Comparison of ENCODE assay signal across 25 cellular contexts in the genomic region with DNA sequence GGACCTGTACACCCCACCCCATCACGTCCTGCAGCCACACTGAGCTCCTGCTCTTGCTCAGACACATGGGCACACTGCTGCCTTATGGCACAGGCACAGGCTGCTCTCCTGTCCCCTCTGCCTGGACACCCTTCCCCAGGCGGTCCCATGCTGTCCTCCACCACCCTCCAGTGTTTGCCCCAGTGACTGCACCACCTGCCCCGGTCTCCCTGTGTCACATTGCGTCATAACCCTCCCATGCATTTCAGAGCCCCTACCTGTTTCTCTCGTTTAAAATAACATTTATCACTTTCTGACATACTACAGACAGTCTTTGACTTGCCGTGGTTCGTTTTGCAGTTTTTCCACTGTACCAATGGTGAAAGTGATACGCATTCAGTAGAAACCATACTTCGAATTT.
DNase-seq lines count a peak whose midpoint lies in the region; ATAC-seq, FAIRE-seq and TF ChIP-seq lines count a peak whose summit lies in the region.
"Had no signal": no experiment of that assay in that cellular context is flagged by ENCODE, and none has a peak within 500 bp of the region (broad histone marks: within the 10 kb centered on the region; RNA-seq: fewer than 3 reads in every experiment).

No MANE protein-coding gene starts in this region.

- no peaks in the 10 kb centered on the region for H3K9me3 ChIP-seq in HepG2 (ENCODE audit: low read length)
- no peaks in the 10 kb centered on the region for H3K9me3 ChIP-seq in right lobe of liver
- H3K9me3 ChIP-seq in WERI-Rb-1 (ENCODE audit: severe bottlenecking): peaks cover 9% of the 10 kb centered on the region
- H3K9me3 ChIP-seq: A549, BE2C had no signal

- H3K4me1 ChIP-seq in HepG2 (ENCODE audit: insufficient read depth, low read length): no peaks in the 10 kb centered on the region
- no peaks in the 10 kb centered on the region for H3K4me1 ChIP-seq in right lobe of liver
- H3K4me1 ChIP-seq: A549 had no signal

- intact Hi-C loops in HepG2 (cut with micrococcal nuclease; ENCODE audit: unreplicated experiment): no loop called here
- intact Hi-C loops in right lobe of liver (cut with DNase I): no loop called here

- TF ChIP-seq EP300 in HepG2 (IDR thresholded peaks at IDR 0.05; ENCODE audit: low read depth in 2 of 2, low read length in 2 of 2) (no peak), HepG2 (CRISPR knock-in tag; IDR thresholded peaks at IDR 0.05; ENCODE audit: borderline replicate concordance) (no peak)

- TF ChIP-seq POLR2A in HepG2 (IDR thresholded peaks at IDR 0.05; ENCODE audit: insufficient read depth in 1 of 2, low read depth in 2 of 2, low read length in 2 of 2): no peak
- no peak for TF ChIP-seq POLR2A in right lobe of liver (IDR thresholded peaks at IDR 0.05)

- peaks cover 1% of the 10 kb centered on the region for H3K27me3 Mint-ChIP-seq in stimulated activated memory B cell treated with anti-CD40 and anti-IgM and Interleukin-4, amounts not matched to agents 10 μg/mL and 1 μg/mL and 100 μg/mL, for 72 hours

- H3K36me3 ChIP-seq in HepG2 (replicated peaks in 1 of 2; ENCODE audit: control insufficient read depth in 1 of 2, insufficient read depth in 2 of 2, low read length in 2 of 2) (no peaks in the 10 kb centered on the region), right lobe of liver (no peaks in the 10 kb centered on the region), WERI-Rb-1 (no peaks in the 10 kb centered on the region)
- H3K36me3 ChIP-seq: BE2C; BLaER1 treated with 17β-estradiol and CSF1 and Interleukin-3, amounts not matched to agents 10 nM and 100 nM had no signal

- no peaks in the 10 kb centered on the region for H3K9me3 Mint-ChIP-seq in stimulated activated memory B cell treated with anti-CD40 and anti-IgM and Interleukin-4, amounts not matched to agents 10 μg/mL and 1 μg/mL and 100 μg/mL, for 72 hours
- H3K9me3 Mint-ChIP-seq: CD14-positive monocyte; CD4-positive, alpha-beta T cell had no signal

- H3K27me3 ChIP-seq in HepG2 (ENCODE audit: control insufficient read depth in 1 of 2, insufficient read depth in 2 of 2, low read length in 2 of 2) (peaks cover 0 to 5% of the 10 kb centered on the region in 2 experiments; a peak in 2 of 5 replicates), right lobe of liver (no peaks in the 10 kb centered on the region), WERI-Rb-1 (ENCODE audit: insufficient read depth, low read depth, severe bottlenecking) (no peaks in the 10 kb centered on the region)
- H3K27me3 ChIP-seq: BE2C; BLaER1 treated with 17β-estradiol and CSF1 and Interleukin-3, amounts not matched to agents 10 nM and 100 nM had no signal

- H3K9ac ChIP-seq in HepG2 (ENCODE audit: insufficient read depth, low read depth, low read length): no peak overlapping the region
- H3K9ac ChIP-seq: BLaER1 treated with 17β-estradiol and CSF1 and Interleukin-3, amounts not matched to agents 10 nM and 100 nM had no signal

- BruUV-seq in HepG2 (replicated peaks; lab: Mats Ljungman, UMichigan): no TSS peak

- no peak overlapping the region for H3K4me2 ChIP-seq in HepG2 (ENCODE audit: low read depth, low read length)
- H3K4me2 ChIP-seq: A549; BLaER1 treated with 17β-estradiol and CSF1 and Interleukin-3, amounts not matched to agents 10 nM and 100 nM had no signal

- TF ChIP-seq CTCF in HepG2 (CRISPR knock-in tag; IDR thresholded peaks at IDR 0.05): no peak
- no peak for TF ChIP-seq CTCF in right lobe of liver (IDR thresholded peaks at IDR 0.05)
- peak; percentile 24; the same call in 1 of the 2 replicates for TF ChIP-seq CTCF in WERI-Rb-1 (IDR thresholded peaks at IDR 0.05; ENCODE audit: low read depth, low read length)

- H3K27ac Mint-ChIP-seq in stimulated activated memory B cell treated with anti-CD40 and anti-IgM and Interleukin-4, amounts not matched to agents 10 μg/mL and 1 μg/mL and 100 μg/mL, for 72 hours: no peak overlapping the region
- H3K27ac Mint-ChIP-seq: CD14-positive monocyte; CD4-positive, alpha-beta T cell; CD8-positive, alpha-beta memory T cell had no signal

- H3K4me1 Mint-ChIP-seq in stimulated activated memory B cell treated with anti-CD40 and anti-IgM and Interleukin-4, amounts not matched to agents 10 μg/mL and 1 μg/mL and 100 μg/mL, for 72 hours: peaks cover 5% of the 10 kb centered on the region
- H3K4me1 Mint-ChIP-seq: CD14-positive monocyte; CD8-positive, alpha-beta memory T cell had no signal

- H3K79me2 ChIP-seq in HepG2 (ENCODE audit: insufficient read depth, low read length): no peaks in the 10 kb centered on the region

- TF ChIP-seq RAD21 in HepG2 (CRISPR knock-in tag; IDR thresholded peaks at IDR 0.05): no peak

- H3K4me3 ChIP-seq in HepG2 (replicated peaks in 1 of 3; ENCODE audit: insufficient read depth in 1 of 3, low read depth in 2 of 3, low read length in 3 of 3) (no peak overlapping the region), right lobe of liver (no peak overlapping the region), WERI-Rb-1 (ENCODE audit: low read depth, low read length) (no peak overlapping the region)
- H3K4me3 ChIP-seq: A549; BLaER1 treated with 17β-estradiol and CSF1 and Interleukin-3, amounts not matched to agents 10 nM and 100 nM had no signal

- CTCF ChIA-PET in HepG2 (lab: Yijun Ruan, JAX; ENCODE audit: low intra/inter-chr PET ratio, low total read pairs): no interaction called here

- DNase-seq in HepG2 (ENCODE audit: low spot score) (no peak), right lobe of liver (no peak), WERI-Rb-1 (no peak), ecto neural progenitor cell (ENCODE audit: low spot score) (peak; percentile 32), COLO668 (lab: John Stamatoyannopoulos, UW; ENCODE audit: unreplicated experiment) (no peak)
- DNase-seq: 8988T; ACHN; AML-193; BE2C; Calu3; CD4-positive, alpha-beta T cell; COR-L47; DND-41; GOT3; H7; HCEC 1CT had no signal

- 32% methylated on average over 9 of the region's 9 CpGs for WGBS in HepG2 (ENCODE audit: low lambda C conversion rate)
- 71% methylated on average over 8 of the region's 9 CpGs for WGBS in right lobe of liver (ENCODE audit: insufficient coverage, low coverage, low lambda C conversion rate, missing lambda C conversion rate)

- no peaks in the 10 kb centered on the region for H3K36me3 Mint-ChIP-seq in stimulated activated memory B cell treated with anti-CD40 and anti-IgM and Interleukin-4, amounts not matched to agents 10 μg/mL and 1 μg/mL and 100 μg/mL, for 72 hours
- H3K36me3 Mint-ChIP-seq: CD14-positive monocyte; CD8-positive, alpha-beta memory T cell had no signal

- in situ Hi-C loops in HepG2 (cut with HindIII; ENCODE audit: extremely low pct_ligation_motif_present, low pct_unique_long_range_greater_than_20kb): no loop called here

- H3K4me3 Mint-ChIP-seq in stimulated activated memory B cell treated with anti-CD40 and anti-IgM and Interleukin-4, amounts not matched to agents 10 μg/mL and 1 μg/mL and 100 μg/mL, for 72 hours: no peak overlapping the region
- H3K4me3 Mint-ChIP-seq: CD14-positive monocyte; CD4-positive, alpha-beta T cell; CD8-positive, alpha-beta memory T cell had no signal

- H3K27ac ChIP-seq in HepG2 (ENCODE audit: extremely low read length, insufficient read depth, low read length): no peak overlapping the region
- no peak overlapping the region for H3K27ac ChIP-seq in right lobe of liver
- H3K27ac ChIP-seq in WERI-Rb-1: no peak overlapping the region
- H3K27ac ChIP-seq: A549; BLaER1 treated with 17β-estradiol and CSF1 and Interleukin-3, amounts not matched to agents 10 nM and 100 nM had no signal

- no peak for ATAC-seq in HepG2
- ATAC-seq in right lobe of liver: no peak
- ATAC-seq in stimulated activated memory B cell treated with anti-CD40 and anti-IgM and Interleukin-4, amounts not matched to agents 10 μg/mL and 1 μg/mL and 100 μg/mL, for 72 hours: peak; percentile 14
- ATAC-seq in GM18498 (IDR thresholded peaks at IDR 0.05; ENCODE audit: unreplicated experiment): no peak
- ATAC-seq: A549 had no signal

- H4K20me1 ChIP-seq in HepG2 (ENCODE audit: insufficient read depth, low read length): no peaks in the 10 kb centered on the region
- H4K20me1 ChIP-seq: BLaER1 treated with 17β-estradiol and CSF1 and Interleukin-3, amounts not matched to agents 10 nM and 100 nM had no signal

- no peak overlapping the region for H2AFZ ChIP-seq in HepG2 (ENCODE audit: low read length)

- POLR2A ChIA-PET in HepG2 (lab: Yijun Ruan, JAX): no interaction called here

- no peak for FAIRE-seq in HepG2 (lab: Jason Lieb, UNC)
- FAIRE-seq: A549, G401.6, GM12892, GM19239 had no signal

TF ChIP-seq in HepG2, 621 proteins besides CTCF, POLR2A, EP300 and RAD21:
- no peak for TF ChIP-seq GZF1 (CRISPR knock-in tag; IDR thresholded peaks at IDR 0.05)
- TF ChIP-seq CEBPB (IDR thresholded peaks at IDR 0.05; ENCODE audit: borderline replicate concordance, low read depth, low read length): peak; percentile 56; the same call in 1 of the 2 replicates
